In genomic region chr20:3914446-3914845, GRCh38 we compare ENCODE assay signal across 15 cellular contexts.
"Had no signal": no experiment of that assay in that cellular context is flagged by ENCODE, and none has a peak within 500 bp of the region (broad histone marks: within the 10 kb centered on the region; RNA-seq: fewer than 3 reads in every experiment).

No MANE protein-coding gene starts in this region.

- DNase-seq: activated CD8-positive, alpha-beta memory T cell treated with anti-CD3 and anti-CD28 coated beads, Interleukin-2, amount 50 U/mL, for 48 hours; activated gamma-delta T cell; anterior cingulate cortex; brain microvascular endothelial cell; effector memory CD4-positive, alpha-beta T cell; foreskin keratinocyte; glutamatergic neuron; left ventricle myocardium inferior; naive thymus-derived CD4-positive, alpha-beta T cell; pancreas; stimulated activated CD4-positive, alpha-beta T cell treated with anti-CD3 and anti-CD28 coated beads, Interleukin-12 subunit alpha, Interleukin-12 subunit beta, amount 100 ng/mL, for 4 hours; stimulated activated CD4-positive, alpha-beta T cell treated with anti-CD3 and anti-CD28 coated beads, Interleukin-2, amount 100 ng/mL, for 24 hours; T-helper 1 cell; trophoblast cell had no signal

- ATAC-seq: foreskin keratinocyte; naive thymus-derived CD4-positive, alpha-beta T cell; pancreas had no signal

- H3K4me3 Mint-ChIP-seq: dendritic cell treated with granulocyte-macrophage colony-stimulating factor and Interleukin-4, amounts not matched to agents 40 ng/mL and 50 ng/mL, for 4 days; naive thymus-derived CD4-positive, alpha-beta T cell had no signal

- H3K9me3 Mint-ChIP-seq: dendritic cell treated with granulocyte-macrophage colony-stimulating factor and Interleukin-4, amounts not matched to agents 40 ng/mL and 50 ng/mL, for 4 days; naive thymus-derived CD4-positive, alpha-beta T cell had no signal

- H3K9me3 ChIP-seq: left ventricle myocardium inferior, pancreas had no signal

- H3K27me3 Mint-ChIP-seq: dendritic cell treated with granulocyte-macrophage colony-stimulating factor and Interleukin-4, amounts not matched to agents 40 ng/mL and 50 ng/mL, for 4 days; naive thymus-derived CD4-positive, alpha-beta T cell had no signal
